In the genomic region with DNA sequence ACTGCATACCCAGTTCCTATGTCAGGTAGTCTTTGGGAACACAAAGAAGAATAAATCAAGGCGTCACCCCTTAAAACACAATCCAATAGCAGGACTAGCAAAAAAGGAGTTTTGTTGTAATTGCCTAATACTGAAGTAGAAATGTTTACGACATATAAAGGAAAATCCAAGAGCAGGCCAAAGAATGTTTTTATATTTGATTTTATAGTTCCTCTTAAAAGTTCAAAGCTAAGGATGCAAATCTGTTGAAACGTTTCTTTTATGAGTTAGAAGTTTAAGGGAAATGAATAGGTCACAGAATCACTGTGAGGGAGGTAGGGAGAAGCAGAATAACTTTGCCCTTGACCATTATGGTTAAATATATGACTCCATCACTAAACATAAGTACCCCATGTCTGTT, we compare ENCODE assay signal across 31 cellular contexts.
"Had no signal": no experiment of that assay in that cellular context is flagged by ENCODE, and none has a peak within 500 bp of the region (broad histone marks: within the 10 kb centered on the region; RNA-seq: fewer than 3 reads in every experiment).

No MANE protein-coding gene starts in this region.

- H3K27me3 ChIP-seq: adrenal gland, body of pancreas, esophagus muscularis mucosa, gastroesophageal sphincter, heart right ventricle had no signal

- H3K4me1 Mint-ChIP-seq: endodermal cell had no signal

- H3K36me3 ChIP-seq: adrenal gland, esophagus muscularis mucosa, gastroesophageal sphincter, heart right ventricle had no signal

- ATAC-seq: activated CD4-positive, alpha-beta T cell treated with anti-CD3 and anti-CD28 coated beads for 36 hours; activated CD8-positive, alpha-beta memory T cell treated with anti-CD3 and anti-CD28 coated beads, Interleukin-2, amount 10 ng/mL, durations not matched to agents 7 days and 5 days; activated CD8-positive, alpha-beta T cell treated with anti-CD3 and anti-CD28 coated beads, Interleukin-2, amount 10 ng/mL, durations not matched to agents 7 days and 5 days; activated naive CD8-positive, alpha-beta T cell treated with anti-CD3 and anti-CD28 coated beads, Interleukin-2, amount 50 U/mL, for 24 hours; body of pancreas; gastroesophageal sphincter; heart right ventricle had no signal

- H3K27ac ChIP-seq: adrenal gland, body of pancreas, esophagus muscularis mucosa, gastroesophageal sphincter, heart right ventricle had no signal

- H3K27ac Mint-ChIP-seq: activated CD4-positive, alpha-beta memory T cell treated with anti-CD3 and anti-CD28 coated beads for 36 hours; activated CD4-positive, alpha-beta T cell treated with anti-CD3 and anti-CD28 coated beads for 36 hours; activated CD4-positive, alpha-beta T cell treated with anti-CD3 and anti-CD28 coated beads, Interleukin-2, amount 10 ng/mL, durations not matched to agents 24 days and 14 days; activated CD8-positive, alpha-beta memory T cell treated with anti-CD3 and anti-CD28 coated beads, Interleukin-2, amount 10 ng/mL, durations not matched to agents 7 days and 5 days; activated CD8-positive, alpha-beta T cell treated with anti-CD3 and anti-CD28 coated beads, Interleukin-2, amount 10 ng/mL, durations not matched to agents 7 days and 5 days; activated naive CD4-positive, alpha-beta T cell treated with anti-CD3 and anti-CD28 coated beads for 36 hours; activated naive CD4-positive, alpha-beta T cell treated with anti-CD3 and anti-CD28 coated beads, Interleukin-2, amount 50 U/mL, for 24 hours; activated naive CD8-positive, alpha-beta T cell treated with anti-CD3 and anti-CD28 coated beads for 36 hours; activated naive CD8-positive, alpha-beta T cell treated with anti-CD3 and anti-CD28 coated beads, Interleukin-2, amount 50 U/mL, for 24 hours; activated T-helper 1 cell treated with anti-CD3 and anti-CD28 coated beads, Interleukin-12 subunit alpha, Interleukin-12 subunit beta, Interleukin-2, Interleukin-4 antibody, amounts not matched to agents 30 ng/mL and 10 ng/mL and 1 ng/mL, durations not matched to agents 14 hours and 24 hours and 36 hours; activated T-helper 2 cell treated with anti-CD3 and anti-CD28 coated beads, Interferon-gamma antibody, Interleukin-2, Interleukin-4, amounts not matched to agents 10 μg/mL and 5 μg/mL and 100 μg/mL, durations not matched to agents 14 hours and 24 hours and 36 hours; endodermal cell had no signal

- H3K27me3 Mint-ChIP-seq: activated CD4-positive, alpha-beta memory T cell treated with anti-CD3 and anti-CD28 coated beads for 36 hours; activated CD4-positive, alpha-beta T cell treated with anti-CD3 and anti-CD28 coated beads for 36 hours; activated CD4-positive, alpha-beta T cell treated with anti-CD3 and anti-CD28 coated beads, Interleukin-2, amount 10 ng/mL, durations not matched to agents 24 days and 14 days; activated CD8-positive, alpha-beta memory T cell treated with anti-CD3 and anti-CD28 coated beads, Interleukin-2, amount 10 ng/mL, durations not matched to agents 7 days and 5 days; activated naive CD4-positive, alpha-beta T cell treated with anti-CD3 and anti-CD28 coated beads, Interleukin-2, amount 50 U/mL, for 24 hours; activated naive CD8-positive, alpha-beta T cell treated with anti-CD3 and anti-CD28 coated beads for 36 hours; activated naive CD8-positive, alpha-beta T cell treated with anti-CD3 and anti-CD28 coated beads, Interleukin-2, amount 50 U/mL, for 24 hours had no signal

- DNase-seq: activated CD4-positive, alpha-beta memory T cell treated with anti-CD3 and anti-CD28 coated beads for 36 hours; activated CD4-positive, alpha-beta T cell treated with anti-CD3 and anti-CD28 coated beads for 36 hours; activated CD4-positive, alpha-beta T cell treated with anti-CD3 and anti-CD28 coated beads, Interleukin-2, amount 10 ng/mL, durations not matched to agents 24 days and 14 days; activated CD4-positive, CD25-positive, alpha-beta regulatory T cell; activated CD4-positive, CD25-positive, alpha-beta regulatory T cell treated with anti-CD3 and anti-CD28 coated beads, Interleukin-2, amount 50 U/mL, for 72 hours; activated CD8-positive, alpha-beta memory T cell treated with anti-CD3 and anti-CD28 coated beads, Interleukin-2, amount 10 ng/mL, durations not matched to agents 7 days and 5 days; activated CD8-positive, alpha-beta memory T cell treated with anti-CD3 and anti-CD28 coated beads, Interleukin-2, amount 50 U/mL, for 4 hours; activated CD8-positive, alpha-beta T cell treated with anti-CD3 and anti-CD28 coated beads, Interleukin-2, amount 10 ng/mL, durations not matched to agents 7 days and 5 days; activated effector memory CD4-positive, alpha-beta T cell treated with anti-CD3 and anti-CD28 coated beads, Interleukin-2, amount 50 U/mL, for 16 hours; activated naive CD4-positive, alpha-beta T cell treated with anti-CD3 and anti-CD28 coated beads for 36 hours; activated naive CD8-positive, alpha-beta T cell treated with anti-CD3 and anti-CD28 coated beads for 36 hours; activated naive CD8-positive, alpha-beta T cell treated with anti-CD3 and anti-CD28 coated beads, Interleukin-2, amount 50 U/mL, for 24 hours; activated T-cell treated with anti-CD3 and anti-CD28 coated beads, Interleukin-2, amount 50 U/mL, for 1 hour; activated T-cell treated with anti-CD3 and anti-CD28 coated beads, Interleukin-2, amount 50 U/mL, for 48 hours; adrenal gland; amygdala; body of pancreas; caudate nucleus; cortex of kidney; dermis blood vessel endothelial cell; effector memory CD4-positive, alpha-beta T cell; endodermal cell; erythroblast; foreskin melanocyte; heart right ventricle; T-helper 2 cell had no signal

- H3K9me3 ChIP-seq: adrenal gland, body of pancreas, esophagus muscularis mucosa, gastroesophageal sphincter, heart right ventricle had no signal

- H3K4me1 ChIP-seq: body of pancreas, gastroesophageal sphincter had no signal

- H3K4me3 ChIP-seq: adrenal gland, body of pancreas, esophagus muscularis mucosa, gastroesophageal sphincter, heart right ventricle had no signal

- H3K4me3 Mint-ChIP-seq: activated CD4-positive, alpha-beta memory T cell treated with anti-CD3 and anti-CD28 coated beads for 36 hours; activated CD4-positive, alpha-beta T cell treated with anti-CD3 and anti-CD28 coated beads for 36 hours; activated CD4-positive, alpha-beta T cell treated with anti-CD3 and anti-CD28 coated beads, Interleukin-2, amount 10 ng/mL, durations not matched to agents 24 days and 14 days; activated CD8-positive, alpha-beta memory T cell treated with anti-CD3 and anti-CD28 coated beads, Interleukin-2, amount 10 ng/mL, durations not matched to agents 7 days and 5 days; activated CD8-positive, alpha-beta T cell treated with anti-CD3 and anti-CD28 coated beads, Interleukin-2, amount 10 ng/mL, durations not matched to agents 7 days and 5 days; activated naive CD4-positive, alpha-beta T cell treated with anti-CD3 and anti-CD28 coated beads for 36 hours; activated naive CD4-positive, alpha-beta T cell treated with anti-CD3 and anti-CD28 coated beads, Interleukin-2, amount 50 U/mL, for 24 hours; activated naive CD8-positive, alpha-beta T cell treated with anti-CD3 and anti-CD28 coated beads for 36 hours; activated naive CD8-positive, alpha-beta T cell treated with anti-CD3 and anti-CD28 coated beads, Interleukin-2, amount 50 U/mL, for 24 hours; activated T-helper 1 cell treated with anti-CD3 and anti-CD28 coated beads, Interleukin-12 subunit alpha, Interleukin-12 subunit beta, Interleukin-2, Interleukin-4 antibody, amounts not matched to agents 30 ng/mL and 10 ng/mL and 1 ng/mL, durations not matched to agents 14 hours and 24 hours and 36 hours; endodermal cell had no signal

- H3K9me3 Mint-ChIP-seq: activated CD4-positive, alpha-beta memory T cell treated with anti-CD3 and anti-CD28 coated beads for 36 hours; activated CD4-positive, alpha-beta T cell treated with anti-CD3 and anti-CD28 coated beads, Interleukin-2, amount 10 ng/mL, durations not matched to agents 24 days and 14 days; activated naive CD4-positive, alpha-beta T cell treated with anti-CD3 and anti-CD28 coated beads for 36 hours; activated naive CD4-positive, alpha-beta T cell treated with anti-CD3 and anti-CD28 coated beads, Interleukin-2, amount 50 U/mL, for 24 hours; activated naive CD8-positive, alpha-beta T cell treated with anti-CD3 and anti-CD28 coated beads for 36 hours; activated naive CD8-positive, alpha-beta T cell treated with anti-CD3 and anti-CD28 coated beads, Interleukin-2, amount 50 U/mL, for 24 hours; activated T-helper 1 cell treated with anti-CD3 and anti-CD28 coated beads, Interleukin-12 subunit alpha, Interleukin-12 subunit beta, Interleukin-2, Interleukin-4 antibody, amounts not matched to agents 30 ng/mL and 10 ng/mL and 1 ng/mL, durations not matched to agents 14 hours and 24 hours and 36 hours; activated T-helper 2 cell treated with anti-CD3 and anti-CD28 coated beads, Interferon-gamma antibody, Interleukin-2, Interleukin-4, amounts not matched to agents 10 μg/mL and 5 μg/mL and 100 μg/mL, durations not matched to agents 14 hours and 24 hours and 36 hours; endodermal cell had no signal
